ENCODE assay signal across 27 cellular contexts in genomic region chr1:167698313-167698712, GRCh38. TPM values are rescaled to one million over a fixed set of nuclear protein-coding genes. Genes with fewer than 3 reads are reported as not detected.
DNase-seq lines count a peak whose midpoint lies in the region; ATAC-seq, FAIRE-seq and TF ChIP-seq lines count a peak whose summit lies in the region.
"Had no signal": no experiment of that assay in that cellular context is flagged by ENCODE, and none has a peak within 500 bp of the region (broad histone marks: within the 10 kb centered on the region; RNA-seq: fewer than 3 reads in every experiment).

No MANE protein-coding gene starts in this region.

- H3K36me3 Mint-ChIP-seq in activated T-helper 17 cell treated with anti-CD3 and anti-CD28 coated beads, Interleukin-2, amount 50 U/mL, for 72 hours (ENCODE audit: low read depth), result peaks cover 97% of the 10 kb centered on the region

- no peak for TF ChIP-seq POLR2A in HepG2 (IDR thresholded peaks at IDR 0.05; ENCODE audit: insufficient read depth in 1 of 2, low read depth in 2 of 2, low read length in 2 of 2)

- H3K9me3 Mint-ChIP-seq in activated T-helper 17 cell treated with anti-CD3 and anti-CD28 coated beads, Interleukin-2, amount 50 U/mL, for 72 hours, result no peaks in the 10 kb centered on the region
- H3K9me3 Mint-ChIP-seq: activated T-helper 2 cell treated with anti-CD3 and anti-CD28 coated beads, Interferon-gamma antibody, Interleukin-2, Interleukin-4, amounts not matched to agents 10 μg/mL and 5 μg/mL and 100 μg/mL, durations not matched to agents 14 hours and 24 hours and 36 hours; endodermal cell; naive B cell; T-helper 1 cell treated with Interleukin-12 subunit alpha and Interleukin-12 subunit beta and Interleukin-4 antibody, amounts not matched to agents 30 μg/mL and 1 μg/mL, for 36 hours had no signal

- CTCF ChIA-PET in HepG2 (lab: Yijun Ruan, JAX; ENCODE audit: low intra/inter-chr PET ratio, low total read pairs), result no interaction called here

- H3K9ac ChIP-seq in HepG2 (ENCODE audit: insufficient read depth, low read depth, low read length), result no peak overlapping the region

- peaks cover 10% of the 10 kb centered on the region for H3K4me1 Mint-ChIP-seq in activated T-helper 17 cell treated with anti-CD3 and anti-CD28 coated beads, Interleukin-2, amount 50 U/mL, for 72 hours

- peak overlapping the region; percentile 28 for H3K27ac Mint-ChIP-seq in activated T-helper 17 cell treated with anti-CD3 and anti-CD28 coated beads, Interleukin-2, amount 50 U/mL, for 72 hours
- H3K27ac Mint-ChIP-seq: activated T-helper 2 cell treated with anti-CD3 and anti-CD28 coated beads, Interferon-gamma antibody, Interleukin-2, Interleukin-4, amounts not matched to agents 10 μg/mL and 5 μg/mL and 100 μg/mL, durations not matched to agents 14 hours and 24 hours and 36 hours; endodermal cell; T-helper 1 cell treated with Interleukin-12 subunit alpha and Interleukin-12 subunit beta and Interleukin-4 antibody, amounts not matched to agents 30 μg/mL and 1 μg/mL, for 36 hours had no signal

- WGBS in HepG2 (ENCODE audit: low lambda C conversion rate), result 53% methylated on average over 4 of the region's 4 CpGs

- H3K27ac ChIP-seq in right atrium auricular region (peak overlapping the region; percentile 67 to 86), HepG2 (ENCODE audit: extremely low read length, insufficient read depth, low read length) (no peak overlapping the region)
- H3K27ac ChIP-seq: vagina had no signal

- H3K36me3 ChIP-seq in right atrium auricular region (peaks cover 45% of the 10 kb centered on the region), HepG2 (replicated peaks in 1 of 2; ENCODE audit: control insufficient read depth in 1 of 2, insufficient read depth in 2 of 2, low read length in 2 of 2) (no peaks in the 10 kb centered on the region)
- H3K36me3 ChIP-seq: vagina had no signal

- H3K79me2 ChIP-seq in HepG2 (ENCODE audit: insufficient read depth, low read length), result no peaks in the 10 kb centered on the region

- H3K4me3 Mint-ChIP-seq in activated T-helper 17 cell treated with anti-CD3 and anti-CD28 coated beads, Interleukin-2, amount 50 U/mL, for 72 hours, result no peak overlapping the region
- H3K4me3 Mint-ChIP-seq: endodermal cell; naive B cell; T-helper 1 cell treated with Interleukin-12 subunit alpha and Interleukin-12 subunit beta and Interleukin-4 antibody, amounts not matched to agents 30 μg/mL and 1 μg/mL, for 36 hours had no signal

- no peak overlapping the region for H3K4me2 ChIP-seq in HepG2 (ENCODE audit: low read depth, low read length)

- H3K4me1 ChIP-seq in right atrium auricular region, result peaks cover 0 to 27% of the 10 kb centered on the region in 2 donors
- peaks cover 8% of the 10 kb centered on the region; the same call in 1 of the 2 replicates for H3K4me1 ChIP-seq in HepG2 (ENCODE audit: insufficient read depth, low read length)

- no peaks in the 10 kb centered on the region for H4K20me1 ChIP-seq in HepG2 (ENCODE audit: insufficient read depth, low read length)

- no peaks in the 10 kb centered on the region for H3K27me3 Mint-ChIP-seq in activated T-helper 17 cell treated with anti-CD3 and anti-CD28 coated beads, Interleukin-2, amount 50 U/mL, for 72 hours
- H3K27me3 Mint-ChIP-seq: naive B cell had no signal

- no peak overlapping the region for H2AFZ ChIP-seq in HepG2 (ENCODE audit: low read length)

- POLR2A ChIA-PET in HepG2 (lab: Yijun Ruan, JAX), result no interaction called here

- TF ChIP-seq CTCF in right atrium auricular region (IDR thresholded peaks at IDR 0.05), result no peak
- no peak for TF ChIP-seq CTCF in HepG2 (CRISPR knock-in tag; IDR thresholded peaks at IDR 0.05)

- intact Hi-C loops in left ventricle myocardium superior (cut with micrococcal nuclease) (no loop called here), HepG2 (cut with micrococcal nuclease; ENCODE audit: unreplicated experiment) (no loop called here)

- no TSS peak for BruUV-seq in HepG2 (replicated peaks; lab: Mats Ljungman, UMichigan)

- DNase-seq in right atrium auricular region (ENCODE audit: low spot score), result no peak
- no peak for DNase-seq in left ventricle myocardium superior
- DNase-seq in HepG2 (ENCODE audit: low spot score), result no peak
- no peak for DNase-seq in activated CD4-positive, CD25-positive, alpha-beta regulatory T cell treated with anti-CD3 and anti-CD28 coated beads, Interleukin-2, amount 50 U/mL, for 72 hours
- no peak for DNase-seq in activated CD4-positive, alpha-beta T cell treated with anti-CD3 and anti-CD28 coated beads for 1 hour
- DNase-seq in GM03348 (ENCODE audit: low spot score), result no peak
- DNase-seq: activated CD4-positive, alpha-beta T cell treated with anti-CD3 and anti-CD28 coated beads, Interleukin-2, amount 50 U/mL, for 1 hour; cortex of kidney; DMS 273 treated with DMSO at 0.1 percent for 48 hours; endodermal cell; Kasumi-1; mesendoderm; naive B cell; NCI-H187; NCI-H2171 treated with DMSO at 0.1 percent for 48 hours; NCI-H524; retina; stimulated activated CD4-positive, alpha-beta T cell treated with anti-CD3 and anti-CD28 coated beads, Interleukin-12 subunit alpha, Interleukin-12 subunit beta, amount 100 ng/mL, for 4 hours; stimulated activated CD4-positive, alpha-beta T cell treated with anti-CD3 and anti-CD28 coated beads, Interleukin-4, amount 100 ng/mL, for 24 hours; stimulated activated naive CD8-positive, alpha-beta T cell treated with anti-CD3 and anti-CD28 coated beads, Interleukin-15, Interleukin-2, amounts not matched to agents 100 U/mL and 50 U/mL, for 24 hours had no signal

- H3K27me3 ChIP-seq in right atrium auricular region, result no peaks in the 10 kb centered on the region
- peaks cover 5 to 22% of the 10 kb centered on the region in 2 experiments; a peak in 3 of 5 replicates for H3K27me3 ChIP-seq in HepG2 (ENCODE audit: control insufficient read depth in 1 of 2, insufficient read depth in 2 of 2, low read length in 2 of 2)
- H3K27me3 ChIP-seq: vagina had no signal

- H3K4me3 ChIP-seq in right atrium auricular region (no peak overlapping the region), HepG2 (replicated peaks in 1 of 3; ENCODE audit: insufficient read depth in 1 of 3, low read depth in 2 of 3, low read length in 3 of 3) (no peak overlapping the region)
- H3K4me3 ChIP-seq: vagina had no signal

- in situ Hi-C loops in HepG2 (cut with HindIII; ENCODE audit: extremely low pct_ligation_motif_present, low pct_unique_long_range_greater_than_20kb), result no loop called here

- ATAC-seq in left ventricle myocardium superior (no peak), HepG2 (peak; percentile 23), HG02973 (IDR thresholded peaks at IDR 0.05; ENCODE audit: unreplicated experiment) (no peak)
- ATAC-seq in activated T-helper 17 cell treated with anti-CD3 and anti-CD28 coated beads, Interleukin-2, amount 50 U/mL, for 72 hours (replicated peaks), result no peak
- ATAC-seq: HCT116; stimulated activated naive CD8-positive, alpha-beta T cell treated with anti-CD3 and anti-CD28 coated beads, Interleukin-15, Interleukin-2, amounts not matched to agents 100 U/mL and 50 U/mL, for 24 hours had no signal

- TF ChIP-seq RAD21 in HepG2 (CRISPR knock-in tag; IDR thresholded peaks at IDR 0.05), result no peak

- no peak for TF ChIP-seq EP300 in HepG2 (IDR thresholded peaks at IDR 0.05; ENCODE audit: low read depth in 2 of 2, low read length in 2 of 2)
- no peak for TF ChIP-seq EP300 in HepG2 (CRISPR knock-in tag; IDR thresholded peaks at IDR 0.05; ENCODE audit: borderline replicate concordance)

- no peak for FAIRE-seq in HepG2 (lab: Jason Lieb, UNC)
- FAIRE-seq: RCC 7860 had no signal

- no peaks in the 10 kb centered on the region for H3K9me3 ChIP-seq in right atrium auricular region
- H3K9me3 ChIP-seq in HepG2 (ENCODE audit: low read length), result no peaks in the 10 kb centered on the region
- H3K9me3 ChIP-seq: vagina had no signal

TF ChIP-seq in HepG2, 621 proteins besides CTCF, POLR2A, EP300 and RAD21 (continues in another document):
- TF ChIP-seq KMT2A (CRISPR knock-in tag; IDR thresholded peaks at IDR 0.05) (no peak), ZSCAN30 (CRISPR knock-in tag; IDR thresholded peaks at IDR 0.05) (no peak), THAP8 (CRISPR knock-in tag; IDR thresholded peaks at IDR 0.05; ENCODE audit: borderline replicate concordance) (no peak)

RNA-seq across cellular contexts. Expression of gene MPZL1, which starts 23.5 kb away (rescaled TPM):
- total RNA-seq in right atrium auricular region (10 to 100 TPM; 22.4 to 52.0 TPM), left ventricle myocardium superior (34.7 TPM), HepG2 (2016; rRNA removed; fragmentation: Illumina TruSeq; extraction: Trizol) (43.9 and 68.7 TPM in 2 replicates)
- 10 to 100 TPM; 24.4 to 27.0 TPM for total RNA-seq in activated T-helper 17 cell treated with anti-CD3 and anti-CD28 coated beads, Interleukin-2, amount 50 U/mL, for 72 hours
- 32.2 and 32.5 TPM in 2 replicates for total RNA-seq in HepG2 (2016; cell fraction: cytosol; rRNA removed; fragmentation: Illumina TruSeq; extraction: Trizol; ENCODE audit: low read depth)
- total RNA-seq in HepG2 (2016; cell fraction: insoluble cytoplasmic fraction; rRNA removed; fragmentation: Illumina TruSeq; extraction: Trizol), result 37.7 and 65.7 TPM in 2 replicates
- total RNA-seq in HepG2 (2016; cell fraction: membrane; rRNA removed; fragmentation: Illumina TruSeq; extraction: Trizol), result 33.4 and 37.7 TPM in 2 replicates
- 62.3 and 75.4 TPM in 2 replicates for total RNA-seq in HepG2 (2016; cell fraction: nucleus; rRNA removed; fragmentation: Illumina TruSeq; extraction: Trizol)
- polyA plus RNA-seq in HepG2 (2011; rRNA removed), result 38.0 and 40.1 TPM in 2 replicates
- polyA plus RNA-seq in HepG2 (2011; cell fraction: cytosol; rRNA removed), result 16.8 and 31.1 TPM in 2 replicates
- polyA plus RNA-seq in HepG2 (2011; cell fraction: nucleus; rRNA removed), result 16.0 and 18.0 TPM in 2 replicates
- 41.2 and 46.3 TPM in 2 replicates for polyA plus RNA-seq in HepG2 (2012)
- 9.7 and 14.9 TPM in 2 replicates for polyA plus RNA-seq in HepG2 (2016; cell fraction: cytosol; fragmentation: Illumina TruSeq; extraction: Trizol; ENCODE audit: low read depth)
- 43.0 and 47.2 TPM in 2 replicates for polyA plus RNA-seq in HepG2 (2016; cell fraction: insoluble cytoplasmic fraction; fragmentation: Illumina TruSeq; extraction: Trizol; ENCODE audit: low read depth)
- polyA plus RNA-seq in HepG2 (2016; cell fraction: membrane; fragmentation: Illumina TruSeq; extraction: Trizol; ENCODE audit: low read depth), result 21.1 and 21.8 TPM in 2 replicates
- 99.6 and 104 TPM in 2 replicates for polyA plus RNA-seq in HepG2 (2016; cell fraction: nucleus; fragmentation: Illumina TruSeq; extraction: Trizol; ENCODE audit: insufficient read depth, low read depth)
- polyA minus RNA-seq in HepG2 (2011; rRNA and poly(A)+ RNA removed; ENCODE audit: low replicate concordance), result 23.5 and 65.7 TPM in 2 replicates
- polyA minus RNA-seq in HepG2 (2011; cell fraction: cytosol; rRNA and poly(A)+ RNA removed), result 37.6 and 52.6 TPM in 2 replicates
- 26.1 and 36.4 TPM in 2 replicates for polyA minus RNA-seq in HepG2 (2011; cell fraction: nucleus; rRNA and poly(A)+ RNA removed)
